ENCODE assay signal across 1 cellular context in the genomic region with DNA sequence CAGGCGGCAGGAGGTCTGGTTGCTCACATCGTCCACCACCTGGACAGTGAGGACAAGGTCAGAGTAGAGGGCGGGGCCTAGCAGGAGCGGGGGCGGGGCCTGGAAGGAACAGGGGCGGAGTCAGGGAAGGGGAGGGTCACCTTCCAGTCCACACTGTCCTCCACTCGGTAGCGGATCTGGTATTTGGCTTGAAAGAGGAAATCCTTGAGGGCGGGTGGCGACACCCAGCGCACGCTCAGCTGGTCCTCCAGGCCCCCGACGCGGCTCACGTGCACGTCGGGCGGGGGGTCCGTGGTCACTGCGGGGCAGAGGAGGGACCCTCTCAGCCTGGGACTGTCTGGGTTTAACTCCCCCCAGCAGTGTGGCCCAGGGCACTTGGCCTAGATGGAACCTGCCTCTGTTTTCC.
TF ChIP-seq lines count a peak whose summit lies in the region.

No MANE protein-coding gene starts in this region.

TF ChIP-seq in HepG2, 621 proteins besides CTCF, POLR2A, EP300 and RAD21 (continued from another document):
- TF ChIP-seq ZFYVE20 (CRISPR knock-in tag; IDR thresholded peaks at IDR 0.05; ENCODE audit: borderline replicate concordance, low read depth): no peak
- no peak for TF ChIP-seq CERS6 (CRISPR knock-in tag; IDR thresholded peaks at IDR 0.05)
- TF ChIP-seq GLI4 (CRISPR knock-in tag; IDR thresholded peaks at IDR 0.05; ENCODE audit: borderline replicate concordance): no peak
- TF ChIP-seq ZBTB38 (CRISPR knock-in tag; IDR thresholded peaks at IDR 0.05): peak; percentile 73; the same call in 1 of the 2 replicates
- TF ChIP-seq RCOR2 (CRISPR knock-in tag; IDR thresholded peaks at IDR 0.05): no peak
- no peak for TF ChIP-seq SATB2 (CRISPR knock-in tag; IDR thresholded peaks at IDR 0.05)
TF ChIP-seq in HepG2: peak in this region for 8.
